In the genomic region with DNA sequence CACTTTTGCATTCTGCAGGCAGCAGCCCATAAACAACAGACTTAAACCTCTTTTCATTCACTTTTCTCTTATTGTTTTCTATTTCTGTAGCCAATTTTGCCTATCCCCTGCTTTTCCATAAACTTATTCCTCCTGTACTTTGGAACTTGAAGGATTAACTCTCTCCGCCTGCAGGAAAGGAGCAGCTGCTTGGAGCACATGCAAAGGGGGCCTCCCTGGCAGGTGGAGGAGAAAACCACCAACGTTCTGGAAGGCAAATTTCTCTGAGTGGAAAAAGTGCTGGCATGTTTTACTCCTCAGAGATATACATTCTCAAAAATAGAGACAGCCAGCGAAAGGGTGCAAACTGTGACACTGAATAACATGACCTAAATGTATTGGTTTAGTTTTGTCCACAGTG, we compare ENCODE assay signal across 30 cellular contexts. TPM values are rescaled to one million over a fixed set of nuclear protein-coding genes. Genes with fewer than 3 reads are reported as not detected.
"Had no signal": no experiment of that assay in that cellular context is flagged by ENCODE, and none has a peak within 500 bp of the region (broad histone marks: within the 10 kb centered on the region; RNA-seq: fewer than 3 reads in every experiment).

No MANE protein-coding gene starts in this region.

- H3K9ac ChIP-seq: parathyroid adenoma had no signal

- H3K79me2 ChIP-seq: parathyroid adenoma had no signal

- H3K27me3 ChIP-seq: esophagus squamous epithelium, heart right ventricle, left lung, sigmoid colon, stomach, tibial artery had no signal

- H3K9me3 ChIP-seq: esophagus squamous epithelium, heart right ventricle, left lung, psoas muscle, sigmoid colon, stomach, tibial artery had no signal

- H3K36me3 ChIP-seq: esophagus squamous epithelium, heart right ventricle, left lung, sigmoid colon, stomach, tibial artery had no signal

- H3K4me1 ChIP-seq: esophagus squamous epithelium, heart right ventricle, left lung, parathyroid adenoma, psoas muscle, sigmoid colon, stomach, tibial artery had no signal

- H2AFZ ChIP-seq: parathyroid adenoma had no signal

- H3K27ac ChIP-seq: esophagus squamous epithelium, heart right ventricle, left lung, parathyroid adenoma, psoas muscle, sigmoid colon, stomach, tibial artery had no signal

- H3K4me3 ChIP-seq: esophagus squamous epithelium, heart right ventricle, left lung, lung, psoas muscle, sigmoid colon, stomach, tibial artery had no signal

- DNase-seq: activated CD4-positive, alpha-beta T cell treated with anti-CD3 and anti-CD28 coated beads for 4 hours; activated CD4-positive, alpha-beta T cell treated with anti-CD3 and anti-CD28 coated beads, Interleukin-2, amount 50 U/mL, for 4 hours; activated CD8-positive, alpha-beta memory T cell treated with anti-CD3 and anti-CD28 coated beads, Interleukin-2, amount 50 U/mL, for 48 hours; activated gamma-delta T cell treated with Interleukin-2 at 50 U/mL for 16 hours; activated naive CD4-positive, alpha-beta T cell treated with anti-CD3 and anti-CD28 coated beads, Interleukin-2, amount 50 U/mL, for 16 hours; activated T-cell treated with anti-CD3 and anti-CD28 coated beads, Interleukin-2, amount 50 U/mL, for 24 hours; amygdala; caudate nucleus; esophagus squamous epithelium; foreskin melanocyte; heart right ventricle; left lung; mesendoderm; nucleus accumbens; psoas muscle; sigmoid colon; stimulated activated CD4-positive, alpha-beta T cell treated with anti-CD3 and anti-CD28 coated beads, Interleukin-15, amount 100 ng/mL, for 24 hours; stimulated activated CD4-positive, alpha-beta T cell treated with anti-CD3 and anti-CD28 coated beads, Interleukin-2, amount 100 ng/mL, for 24 hours; stimulated activated naive B cell treated with anti-CD40 and anti-IgM and Interleukin-4, amounts not matched to agents 10 μg/mL and 1 μg/mL and 100 μg/mL, for 72 hours; stomach; T-helper 1 cell; tibial artery had no signal

RNA-seq across cellular contexts. Expression of a gene that starts 33.6 kb away (rescaled TPM):
- total RNA-seq: activated CD8-positive, alpha-beta memory T cell treated with anti-CD3 and anti-CD28 coated beads for 36 hours; activated T-helper 17 cell treated with anti-CD3 and anti-CD28 coated beads, Interleukin-2, amount 50 U/mL, for 72 hours; esophagus squamous epithelium; glomerular endothelial cell; heart right ventricle; left lung; lung; mononuclear cell; natural killer cell treated with Interleukin-12 subunit alpha and Interleukin-12 subunit beta and Interleukin-15 and Interleukin-18, amount 100 ng/mL, for 72 hours; psoas muscle; sigmoid colon; stomach; ureter had no signal
- polyA plus RNA-seq: heart right ventricle, lung, psoas muscle, sigmoid colon, stomach had no signal
